ENCODE assay signal across 17 cellular contexts in the genomic region with DNA sequence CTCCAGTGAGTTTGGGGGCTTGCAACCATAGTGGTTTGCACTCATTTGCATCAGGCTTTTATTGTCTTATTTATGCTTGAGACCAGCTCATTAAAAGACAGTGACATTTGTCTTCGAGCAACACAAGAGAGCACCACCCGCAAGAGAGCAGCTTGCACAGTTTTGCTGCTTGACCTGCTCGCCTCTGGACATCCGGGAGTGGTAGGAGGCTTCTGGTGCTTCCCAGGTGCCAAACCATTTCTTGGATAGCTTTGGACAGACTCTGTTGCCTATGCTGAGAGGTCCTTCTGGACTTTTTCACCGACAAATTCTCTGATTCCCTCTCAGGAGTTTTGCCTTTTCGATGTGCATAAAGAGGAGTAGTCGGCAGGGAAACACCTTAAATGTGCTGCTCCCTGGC.
"Had no signal": no experiment of that assay in that cellular context is flagged by ENCODE, and none has a peak within 500 bp of the region (broad histone marks: within the 10 kb centered on the region; RNA-seq: fewer than 3 reads in every experiment).

No MANE protein-coding gene starts in this region.

- H3K36me3 Mint-ChIP-seq: memory B cell; mesothelial cell of epicardium; natural killer cell treated with Interleukin-12 subunit alpha and Interleukin-12 subunit beta and Interleukin-15 and Interleukin-18, amount 100 ng/mL, for 72 hours; neural progenitor cell had no signal

- H3K27ac ChIP-seq: gastrocnemius medialis, left lung, lower lobe of right lung, neural progenitor cell, ovary had no signal

- ATAC-seq: esophagus mucosa; gastrocnemius medialis; left lung; lower lobe of right lung; natural killer cell treated with Interleukin-12 subunit alpha and Interleukin-12 subunit beta and Interleukin-15 and Interleukin-18, amount 100 ng/mL, for 72 hours; right cardiac atrium had no signal

- DNase-seq: effector memory CD4-positive, alpha-beta T cell; gastrocnemius medialis; islet precursor cell; lower lobe of right lung; nucleus accumbens; ovary; right cardiac atrium; stimulated activated CD4-positive, alpha-beta T cell treated with anti-CD3 and anti-CD28 coated beads, Interleukin-2, amount 100 ng/mL, for 48 hours; stimulated activated naive CD4-positive, alpha-beta T cell treated with Interleukin-2 at 50 U/mL for 16 hours; trophoblast cell had no signal

- H3K27me3 ChIP-seq: neural progenitor cell, ovary had no signal

- H3K4me3 Mint-ChIP-seq: memory B cell; mesothelial cell of epicardium; natural killer cell treated with Interleukin-12 subunit alpha and Interleukin-12 subunit beta and Interleukin-15 and Interleukin-18, amount 100 ng/mL, for 72 hours; neural progenitor cell had no signal

- H3K4me1 ChIP-seq: left lung had no signal

- H3K9me3 Mint-ChIP-seq: memory B cell; mesothelial cell of epicardium; natural killer cell treated with Interleukin-12 subunit alpha and Interleukin-12 subunit beta and Interleukin-15 and Interleukin-18, amount 100 ng/mL, for 72 hours; neural progenitor cell had no signal

- H3K27ac Mint-ChIP-seq: memory B cell; mesothelial cell of epicardium; natural killer cell treated with Interleukin-12 subunit alpha and Interleukin-12 subunit beta and Interleukin-15 and Interleukin-18, amount 100 ng/mL, for 72 hours had no signal

- H3K4me3 ChIP-seq: gastrocnemius medialis, left lung, lower lobe of right lung, neural progenitor cell, ovary, smooth muscle cell had no signal

- H3K9ac ChIP-seq: neural progenitor cell had no signal

- H3K9me3 ChIP-seq: gastrocnemius medialis, left lung, lower lobe of right lung, ovary had no signal

- H3K4me1 Mint-ChIP-seq: memory B cell had no signal

- H3K36me3 ChIP-seq: gastrocnemius medialis, left lung, lower lobe of right lung, neural progenitor cell, ovary had no signal
